Comparison of ENCODE assay signal across 12 cellular contexts in the genomic region with DNA sequence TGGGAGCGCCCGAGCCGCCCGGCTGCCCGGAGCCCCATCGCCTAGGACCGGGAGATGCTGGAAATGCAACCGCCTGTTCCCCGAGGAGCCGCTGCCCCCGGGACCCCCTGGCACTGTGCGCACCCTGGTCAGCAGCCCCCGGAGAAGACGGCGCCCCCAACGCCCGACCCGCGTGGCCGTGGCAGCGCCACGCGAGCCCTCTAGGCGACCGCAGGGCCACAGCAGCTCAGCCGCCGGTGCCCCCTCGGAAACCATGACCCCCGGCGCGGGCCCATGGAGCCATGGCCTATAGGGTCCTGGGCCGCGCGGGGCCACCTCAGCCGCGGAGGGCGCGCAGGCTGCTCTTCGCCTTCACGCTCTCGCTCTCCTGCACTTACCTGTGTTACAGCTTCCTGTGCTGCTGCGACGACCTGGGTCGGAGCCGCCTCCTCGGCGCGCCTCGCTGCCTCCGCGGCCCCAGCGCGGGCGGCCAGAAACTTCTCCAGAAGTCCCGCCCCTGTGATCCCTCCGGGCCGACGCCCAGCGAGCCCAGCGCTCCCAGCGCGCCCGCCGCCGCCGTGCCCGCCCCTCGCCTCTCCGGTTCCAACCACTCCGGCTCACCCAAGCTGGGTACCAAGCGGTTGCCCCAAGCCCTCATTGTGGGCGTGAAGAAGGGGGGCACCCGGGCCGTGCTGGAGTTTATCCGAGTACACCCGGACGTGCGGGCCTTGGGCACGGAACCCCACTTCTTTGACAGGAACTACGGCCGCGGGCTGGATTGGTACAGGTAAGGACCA. TPM values are rescaled to one million over a fixed set of nuclear protein-coding genes. Genes with fewer than 3 reads are reported as not detected.
A peak's percentile ranks its signal among the peaks of the same experiment; 100 is the strongest.
DNase-seq lines count a peak whose midpoint lies in the region; ATAC-seq and TF ChIP-seq lines count a peak whose summit lies in the region.
"Had no signal": no experiment of that assay in that cellular context is flagged by ENCODE, and none has a peak within 500 bp of the region (broad histone marks: within the 10 kb centered on the region; RNA-seq: fewer than 3 reads in every experiment).

No MANE protein-coding gene starts in this region.

- no peak for TF ChIP-seq CTCF in HEK293 (tag by site-specific recombination; IDR thresholded peaks at IDR 0.05)
- peak; percentile 3 for TF ChIP-seq CTCF in chondrocyte (IDR thresholded peaks at IDR 0.05)

- no peaks in the 10 kb centered on the region for H3K9me3 Mint-ChIP-seq in chondrocyte (ENCODE audit: low read depth)

- H3K36me3 ChIP-seq in HEK293 (ENCODE audit: control insufficient read depth in 2 of 2, insufficient read depth in 1 of 2, low read length in 2 of 2) (no peaks in the 10 kb centered on the region), skeletal muscle tissue (ENCODE audit: control insufficient read depth in 3 of 3, insufficient read depth in 3 of 3, low read length in 3 of 3) (no peaks in the 10 kb centered on the region)
- H3K36me3 ChIP-seq: neutrophil had no signal

- H3K4me3 Mint-ChIP-seq in chondrocyte (ENCODE audit: unreplicated experiment), result no peak overlapping the region
- H3K4me3 Mint-ChIP-seq: activated CD8-positive, alpha-beta memory T cell treated with anti-CD3 and anti-CD28 coated beads, Interleukin-2, amount 10 ng/mL, durations not matched to agents 7 days and 5 days had no signal

- H3K27ac Mint-ChIP-seq in chondrocyte (ENCODE audit: unreplicated experiment), result no peak overlapping the region
- H3K27ac Mint-ChIP-seq: activated CD8-positive, alpha-beta memory T cell treated with anti-CD3 and anti-CD28 coated beads, Interleukin-2, amount 10 ng/mL, durations not matched to agents 7 days and 5 days had no signal

- no peak for DNase-seq in chondrocyte (ENCODE audit: low spot score)
- peak; percentile 55 for DNase-seq in iPS-NIHi11 (ENCODE audit: low spot score)
- no peak for DNase-seq in amygdala (lab: John Stamatoyannopoulos, UW)
- DNase-seq: activated CD8-positive, alpha-beta memory T cell treated with anti-CD3 and anti-CD28 coated beads, Interleukin-2, amount 10 ng/mL, durations not matched to agents 7 days and 5 days; DMS153; GOT3 had no signal

- H3K4me1 ChIP-seq in HEK293 (ENCODE audit: control insufficient read depth, insufficient read depth, low read length) (peaks cover 3% of the 10 kb centered on the region; the same call in 1 of the 2 replicates), skeletal muscle tissue (ENCODE audit: control insufficient read depth in 3 of 3, insufficient read depth in 3 of 3, low read length in 3 of 3) (peaks cover 7 to 11% (median 9%) of the 10 kb centered on the region in 3 donors)

- CTCF ChIA-PET in HEK293 (lab: Yijun Ruan, JAX), result interaction anchor here (0.6 to 1.1 kb wide), 4 partner anchors 17 to 204 kb away, joined by 3 read pairs; no protein-coding TSS in a partner anchor

- no peak overlapping the region for H3K9ac ChIP-seq in skeletal muscle tissue (ENCODE audit: low read depth in 1 of 3, low read length in 3 of 3)

- POLR2A ChIA-PET in HEK293 (lab: Yijun Ruan, JAX), result no interaction called here

- no peaks in the 10 kb centered on the region for H3K9me3 ChIP-seq in HEK293 (ENCODE audit: control insufficient read depth, insufficient read depth, low read depth, low read length)
- no peaks in the 10 kb centered on the region for H3K9me3 ChIP-seq in skeletal muscle tissue (ENCODE audit: control insufficient read depth in 3 of 3, low read length in 3 of 3)
- H3K9me3 ChIP-seq: neutrophil had no signal

- ATAC-seq in HG02840 (IDR thresholded peaks at IDR 0.05; ENCODE audit: low FRiP score, unreplicated experiment) (no peak), HG02870 (IDR thresholded peaks at IDR 0.05; ENCODE audit: unreplicated experiment) (no peak), GM19324 (IDR thresholded peaks at IDR 0.05; ENCODE audit: low FRiP score, unreplicated experiment) (no peak)
- ATAC-seq: activated CD8-positive, alpha-beta memory T cell treated with anti-CD3 and anti-CD28 coated beads, Interleukin-2, amount 10 ng/mL, durations not matched to agents 7 days and 5 days had no signal

- peaks cover 8% of the 10 kb centered on the region for H3K4me1 Mint-ChIP-seq in chondrocyte (ENCODE audit: low read depth)

- H3K4me3 ChIP-seq in HEK293 (ENCODE audit: low read depth, low read length) (no peak overlapping the region; the same call in 1 of the 2 replicates), skeletal muscle tissue (ENCODE audit: low read length in 3 of 3) (peak overlapping the region in 2 of 3 donors; percentile 41 to 58)

- peaks cover 27 to 39% (median 30%) of the 10 kb centered on the region in 3 donors for H3K27me3 ChIP-seq in skeletal muscle tissue (ENCODE audit: control insufficient read depth in 3 of 3, insufficient read depth in 3 of 3, low read length in 3 of 3)

- H3K27me3 Mint-ChIP-seq in chondrocyte (ENCODE audit: low read depth), result peaks cover 40% of the 10 kb centered on the region

- no peaks in the 10 kb centered on the region for H3K36me3 Mint-ChIP-seq in chondrocyte (ENCODE audit: low read depth)
- H3K36me3 Mint-ChIP-seq: activated CD8-positive, alpha-beta memory T cell treated with anti-CD3 and anti-CD28 coated beads, Interleukin-2, amount 10 ng/mL, durations not matched to agents 7 days and 5 days had no signal

- H3K27ac ChIP-seq in HEK293 (ENCODE audit: extremely low read depth, low read depth, low read length) (no peak overlapping the region), skeletal muscle tissue (ENCODE audit: low read depth, low read length) (no peak overlapping the region)
- H3K27ac ChIP-seq: neutrophil had no signal

TF ChIP-seq in HEK293, 187 proteins besides CTCF, POLR2A, EP300 and RAD21:
- TF ChIP-seq ZNF660 (tag by site-specific recombination; IDR thresholded peaks at IDR 0.05) (0 out of 2 replicates have a peak, but pooled peaks have one; percentile 2), ZNF274 (IDR thresholded peaks at IDR 0.05; ENCODE audit: low read length) (no peak), ZNF274 (tag by site-specific recombination; IDR thresholded peaks at IDR 0.05; ENCODE audit: borderline replicate concordance) (no peak)

RNA-seq across cellular contexts. Expression of gene HS3ST2, which starts 0.6 kb away (rescaled TPM):
- not detected in 3 replicates for total RNA-seq in chondrocyte
- total RNA-seq in skeletal muscle tissue, result not detected
- total RNA-seq: activated CD8-positive, alpha-beta memory T cell treated with anti-CD3 and anti-CD28 coated beads, Interleukin-2, amount 10 ng/mL, durations not matched to agents 7 days and 5 days had no signal
